In the genomic region with DNA sequence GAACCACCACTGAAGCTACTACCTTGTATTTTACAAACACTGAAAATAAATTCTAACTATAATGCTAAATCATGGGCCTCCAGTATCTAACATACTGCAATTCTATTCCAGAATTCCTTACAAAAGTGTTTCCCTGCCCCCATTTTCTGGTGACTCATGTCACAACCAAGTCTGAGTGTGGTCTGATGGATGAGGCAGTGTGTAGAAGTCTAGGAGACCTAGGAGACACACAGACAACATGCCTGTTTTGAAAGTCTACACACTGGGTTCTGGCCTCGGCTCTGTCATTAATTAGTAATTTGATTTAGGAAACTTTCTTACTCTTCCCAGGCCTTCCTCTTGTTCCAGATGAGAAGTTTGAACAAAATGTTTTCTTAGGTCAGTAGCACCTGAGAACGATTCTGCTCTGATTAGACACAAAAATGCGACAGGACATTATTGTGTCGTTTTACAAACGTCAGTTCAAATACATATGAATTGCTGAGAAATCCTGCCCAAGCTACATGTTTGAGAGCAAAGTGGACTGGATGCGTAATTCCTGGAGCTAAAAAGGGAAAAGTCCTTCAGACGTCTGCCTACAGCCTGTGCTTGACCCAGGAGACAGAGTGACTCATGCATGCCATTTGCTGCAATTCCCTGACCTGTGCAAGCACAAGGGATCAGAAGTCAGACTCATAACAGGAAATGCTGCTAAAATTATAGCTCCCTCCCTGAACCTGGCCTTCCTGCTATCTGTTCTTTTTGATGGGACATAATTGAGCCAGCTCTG, we compare ENCODE assay signal across 11 cellular contexts.
DNase-seq lines count a peak whose midpoint lies in the region; ATAC-seq, FAIRE-seq and TF ChIP-seq lines count a peak whose summit lies in the region.
"Had no signal": no experiment of that assay in that cellular context is flagged by ENCODE, and none has a peak within 500 bp of the region (broad histone marks: within the 10 kb centered on the region; RNA-seq: fewer than 3 reads in every experiment).

No MANE protein-coding gene starts in this region.

- no peak for FAIRE-seq in pancreas (lab: Jason Lieb, UNC)

- H3K36me3 ChIP-seq in SJCRH30 (no peaks in the 10 kb centered on the region), pancreas (no peaks in the 10 kb centered on the region)

- no peaks in the 10 kb centered on the region for H3K4me1 Mint-ChIP-seq in activated T-cell treated with anti-CD3 and anti-CD28 coated beads, Interleukin-2, amount 50 U/mL, for 72 hours (ENCODE audit: low read depth)
- H3K4me1 Mint-ChIP-seq: natural killer cell had no signal

- TF ChIP-seq CTCF in pancreas (IDR thresholded peaks at IDR 0.05) = no peak

- no peak overlapping the region for H3K27ac Mint-ChIP-seq in activated T-cell treated with anti-CD3 and anti-CD28 coated beads, Interleukin-2, amount 50 U/mL, for 72 hours
- H3K27ac Mint-ChIP-seq: activated naive CD8-positive, alpha-beta T cell; natural killer cell had no signal

- no peak overlapping the region for H3K4me3 ChIP-seq in SJCRH30
- H3K4me3 ChIP-seq in pancreas = no peak overlapping the region

- H3K4me1 ChIP-seq in SJCRH30 = 0 out of 2 replicates have a peak, but pooled peaks cover 8% of the 10 kb centered on the region
- H3K4me1 ChIP-seq in pancreas = peaks cover 15 to 37% (median 29%) of the 10 kb centered on the region in 3 donors

- H3K4me3 Mint-ChIP-seq in activated T-cell treated with anti-CD3 and anti-CD28 coated beads, Interleukin-2, amount 50 U/mL, for 72 hours = no peak overlapping the region
- H3K4me3 Mint-ChIP-seq: activated naive CD8-positive, alpha-beta T cell; natural killer cell had no signal

- DNase-seq in DMS53 treated with DMSO at 0.1 percent for 48 hours (lab: John Stamatoyannopoulos, UW; ENCODE audit: unreplicated experiment) (peak; percentile 75), SJCRH30 (peak; percentile 9 to 16), left cardiac atrium (peak; percentile 25), pancreas (peak in 4 of 6 donors; percentile 67 to 85 (median 84)), inferior parietal cortex (ENCODE audit: extremely low spot score) (no peak), erythroblast (lab: John Stamatoyannopoulos, UW) (no peak)
- DNase-seq in stimulated activated CD4-positive, alpha-beta T cell treated with anti-CD3 and anti-CD28 coated beads, Interleukin-2, amount 100 ng/mL, for 24 hours = no peak
- DNase-seq in activated T-cell treated with anti-CD3 and anti-CD28 coated beads, Interleukin-2, amount 50 U/mL, for 72 hours = no peak
- DNase-seq: activated CD4-positive, alpha-beta T cell treated with anti-CD3 and anti-CD28 coated beads, Interleukin-2, amount 50 U/mL, for 48 hours; natural killer cell had no signal

- H3K36me3 Mint-ChIP-seq in activated T-cell treated with anti-CD3 and anti-CD28 coated beads, Interleukin-2, amount 50 U/mL, for 72 hours (ENCODE audit: insufficient read depth in 2 of 2) = no peaks in the 10 kb centered on the region
- H3K36me3 Mint-ChIP-seq: activated naive CD8-positive, alpha-beta T cell; natural killer cell had no signal

- H3K27ac ChIP-seq in SJCRH30 (no peak overlapping the region), pancreas (peak overlapping the region in 3 of 4 donors; percentile 71 to 85 (median 76))

- no peak for TF ChIP-seq POLR2A in erythroblast (IDR thresholded peaks at IDR 0.05; ENCODE audit: low read length)

- ATAC-seq in left cardiac atrium (peak in 1 of 2 donors; percentile 78), pancreas (peak; percentile 94 to 96 (median 96))
- no peak for ATAC-seq in activated T-cell treated with anti-CD3 and anti-CD28 coated beads, Interleukin-2, amount 50 U/mL, for 72 hours (replicated peaks in 1 of 2)
- ATAC-seq: natural killer cell had no signal

- no peaks in the 10 kb centered on the region for H3K9me3 ChIP-seq in SJCRH30 (replicated peaks)
- H3K9me3 ChIP-seq in pancreas = no peaks in the 10 kb centered on the region

- peaks cover 2 to 10% of the 10 kb centered on the region in 2 donors for H3K9me3 Mint-ChIP-seq in activated T-cell treated with anti-CD3 and anti-CD28 coated beads, Interleukin-2, amount 50 U/mL, for 72 hours

- intact Hi-C loops in left cardiac atrium (cut with DNase I) = no loop called here
- intact Hi-C loops in pancreas (cut with DNase I) = no loop called here

- no peaks in the 10 kb centered on the region for H3K27me3 Mint-ChIP-seq in activated T-cell treated with anti-CD3 and anti-CD28 coated beads, Interleukin-2, amount 50 U/mL, for 72 hours (ENCODE audit: low read depth)
- H3K27me3 Mint-ChIP-seq: activated naive CD8-positive, alpha-beta T cell had no signal

- H3K27me3 ChIP-seq in SJCRH30 (0 out of 2 replicates have a peak, but pooled peaks cover 2% of the 10 kb centered on the region), pancreas (no peaks in the 10 kb centered on the region)

- 28 to 31% methylated on average over 7 of the region's 7 CpGs for WGBS in pancreas, 2 donors

Comparison
In these comparisons a context has a peak if more than half of its experiments do, and no peak if none do; other contexts are left out.
1. DNase-seq: peak in DMS53 treated with DMSO at 0.1 percent for 48 hours (single experiment), SJCRH30 (2 of 2), left cardiac atrium (single experiment) and pancreas (4 of 6); none in inferior parietal cortex (single experiment), stimulated activated CD4-positive, alpha-beta T cell treated with anti-CD3 and anti-CD28 coated beads, Interleukin-2, amount 100 ng/mL, for 24 hours (0 of 2), activated T-cell treated with anti-CD3 and anti-CD28 coated beads, Interleukin-2, amount 50 U/mL, for 72 hours (0 of 2) and erythroblast (0 of 2).
2. ATAC-seq: peak in pancreas (4 of 4); none in activated T-cell treated with anti-CD3 and anti-CD28 coated beads, Interleukin-2, amount 50 U/mL, for 72 hours (0 of 2).